Comparison of ENCODE assay signal across 9 cellular contexts in genomic region chr17:17445925-17446665, GRCh38. TPM values are rescaled to one million over a fixed set of nuclear protein-coding genes. Genes with fewer than 3 reads are reported as not detected.
DNase-seq lines count a peak whose midpoint lies in the region; ATAC-seq and TF ChIP-seq lines count a peak whose summit lies in the region.
"Had no signal": no experiment of that assay in that cellular context is flagged by ENCODE, and none has a peak within 500 bp of the region (broad histone marks: within the 10 kb centered on the region; RNA-seq: fewer than 3 reads in every experiment).

No MANE protein-coding gene starts in this region.

- no peaks in the 10 kb centered on the region for H3K36me3 Mint-ChIP-seq in MCF 10A (ENCODE audit: insufficient read depth, unreplicated experiment)

- H3K9ac ChIP-seq in HUES48 (ENCODE audit: low read depth, low read length) = no peak overlapping the region

- H3K9me3 Mint-ChIP-seq in MCF 10A (ENCODE audit: unreplicated experiment) = no peaks in the 10 kb centered on the region

- no peaks in the 10 kb centered on the region for H3K27me3 ChIP-seq in HUES48 (ENCODE audit: control insufficient read depth, insufficient read depth, low read length)
- no peaks in the 10 kb centered on the region for H3K27me3 ChIP-seq in lung (ENCODE audit: control insufficient read depth, insufficient read depth)

- 44 to 59% methylated on average over 12 of the region's 12 CpGs for WGBS in lung, 2 donors

- BruUV-seq in MCF 10A (replicated peaks; lab: Mats Ljungman, UMichigan) = no TSS peak

- no peak for TF ChIP-seq CTCF in AG04449 (IDR thresholded peaks at IDR 0.05; ENCODE audit: insufficient read depth, low read length, missing control alignments)
- no peak for TF ChIP-seq CTCF in MCF 10A (IDR thresholded peaks at IDR 0.05; ENCODE audit: unreplicated experiment)
- no peak for TF ChIP-seq CTCF in lung (IDR thresholded peaks at IDR 0.05; ENCODE audit: control extremely low read depth, extremely low read depth)

- peaks cover 11% of the 10 kb centered on the region for H3K27me3 Mint-ChIP-seq in MCF 10A (ENCODE audit: insufficient read depth, unreplicated experiment)

- H3K9me3 ChIP-seq in HUES48 (ENCODE audit: control insufficient read depth, insufficient read depth, low read length) (no peaks in the 10 kb centered on the region), lung (ENCODE audit: control insufficient read depth in 2 of 2, insufficient read depth in 1 of 2, low read length in 1 of 2) (no peaks in the 10 kb centered on the region)

- CTCF ChIA-PET in AG04449 (lab: Yijun Ruan, JAX) (interaction anchor here (0.8 to 2.1 kb wide), 7 partner anchors 9 to 234 kb away, joined by 3 to 13 read pairs (median 4); no protein-coding TSS in a partner anchor), MCF 10A (lab: Yijun Ruan, JAX) (no interaction called here)

- ATAC-seq in lung (ENCODE audit: insufficient read depth, low FRiP score) (peak; percentile 67), GM21723 (IDR thresholded peaks at IDR 0.05; ENCODE audit: unreplicated experiment) (no peak), HG03439 (IDR thresholded peaks at IDR 0.05; ENCODE audit: unreplicated experiment) (no peak), HG02623 (IDR thresholded peaks at IDR 0.05; ENCODE audit: unreplicated experiment) (no peak)

- H3K4me1 ChIP-seq in HUES48 (ENCODE audit: control insufficient read depth, insufficient read depth, low read length) = peaks cover 7% of the 10 kb centered on the region; the same call in 1 of the 2 replicates
- peaks cover 0 to 9% of the 10 kb centered on the region in 2 donors for H3K4me1 ChIP-seq in lung (ENCODE audit: control insufficient read depth in 2 of 2, insufficient read depth in 2 of 2, low read length in 2 of 2)

- peak overlapping the region; percentile 47 for H3K27ac ChIP-seq in HUES48 (ENCODE audit: low read depth, low read length)
- peak overlapping the region in 1 of 2 donors; percentile 50 for H3K27ac ChIP-seq in lung (ENCODE audit: low read depth in 1 of 2, low read length in 1 of 2)

- H3K4me3 ChIP-seq in AG04449 (ENCODE audit: low read depth, low read length) (no peak overlapping the region), HUES48 (ENCODE audit: low read depth, low read length) (no peak overlapping the region), lung (no peak overlapping the region)

- POLR2A ChIA-PET in AG04449 (lab: Yijun Ruan, JAX) = interaction anchor here (1.0 to 1.3 kb wide), 2 partner anchors 10 to 50 kb away, joined by 3 to 4 read pairs; partner anchors contain the start of gene RASD1
- POLR2A ChIA-PET in MCF 10A (lab: Yijun Ruan, JAX) = no interaction called here

- intact Hi-C loops in MCF 10A (cut with micrococcal nuclease) = no loop called here

- no peak overlapping the region for H3K27ac Mint-ChIP-seq in MCF 10A (ENCODE audit: low read depth, unreplicated experiment)

- H3K4me1 Mint-ChIP-seq in MCF 10A (ENCODE audit: insufficient read depth, unreplicated experiment) = peaks cover 8% of the 10 kb centered on the region

- H3K36me3 ChIP-seq in HUES48 (ENCODE audit: control insufficient read depth, insufficient read depth, low read length) (no peaks in the 10 kb centered on the region), lung (ENCODE audit: control insufficient read depth in 2 of 2, insufficient read depth in 2 of 2, low read length in 2 of 2) (no peaks in the 10 kb centered on the region)

- no peak overlapping the region for H3K4me3 Mint-ChIP-seq in MCF 10A (ENCODE audit: unreplicated experiment)

- DNase-seq in AG04449 (ENCODE audit: low read depth, low spot score) = peak; percentile 74
- peak; percentile 67 for DNase-seq in MCF 10A (ENCODE audit: unreplicated experiment)
- DNase-seq in lung (ENCODE audit: low spot score) = peak; percentile 75
- no peak for DNase-seq in stimulated activated CD4-positive, alpha-beta T cell treated with anti-CD3 and anti-CD28 coated beads, Interleukin-1b, Interleukin-23, amount 100 ng/mL, for 48 hours
- DNase-seq: activated CD4-positive, alpha-beta T cell treated with anti-CD3 and anti-CD28 coated beads for 4 hours had no signal

RNA-seq across cellular contexts. Expression of gene MED9, which starts 30.7 kb away (rescaled TPM):
- total RNA-seq in MCF 10A (2022) (8.1 and 10.5 TPM in 2 replicates), lung (10 to 100 TPM; 14.2 to 15.4 TPM)
- polyA plus RNA-seq in lung = 10 to 100 TPM; 10.8 to 12.4 TPM

RNA-seq across cellular contexts. Expression of gene RASD1, which starts 50.1 kb away (rescaled TPM):
- total RNA-seq in MCF 10A (2022) = 0.21 TPM in 1 of 2 replicates, not detected in the other
- 10 to 100 TPM in 1 of 2 donors, 1 to 10 TPM in 1; 3.8 to 11.4 TPM for total RNA-seq in lung
- polyA plus RNA-seq in lung = 10 to 100 TPM; 13.5 to 53.8 TPM
